Comparison of ENCODE assay signal across 1 cellular context in genomic region chr3:180615954-180616353, GRCh38.
TF ChIP-seq lines count a peak whose summit lies in the region.

No MANE protein-coding gene starts in this region.

TF ChIP-seq in GM12878, 131 proteins besides CTCF, POLR2A, EP300 and RAD21 (continued from another document):
- TF ChIP-seq ATF2 (IDR thresholded peaks at IDR 0.05; ENCODE audit: low read length) (no peak), SUPT20H (IDR thresholded peaks at IDR 0.05; ENCODE audit: borderline replicate concordance, control insufficient read depth, low read depth, low read length) (no peak), NRF1 (conservative IDR thresholded peaks at IDR 0.05; ENCODE audit: low read depth, low read length) (no peak), KAT2A (conservative IDR thresholded peaks at IDR 0.05; ENCODE audit: control insufficient read depth, low read depth, low read length) (no peak), PAX8 (IDR thresholded peaks at IDR 0.05) (no peak), HDAC6 (IDR thresholded peaks at IDR 0.05; ENCODE audit: unreplicated experiment) (no peak), TCF3 (IDR thresholded peaks at IDR 0.05; ENCODE audit: borderline replicate concordance, insufficient read depth, low read depth, low read length) (no peak), SMAD5 (IDR thresholded peaks at IDR 0.05; ENCODE audit: low read depth) (no peak)
